Comparison of ENCODE assay signal across 29 cellular contexts in the genomic region with DNA sequence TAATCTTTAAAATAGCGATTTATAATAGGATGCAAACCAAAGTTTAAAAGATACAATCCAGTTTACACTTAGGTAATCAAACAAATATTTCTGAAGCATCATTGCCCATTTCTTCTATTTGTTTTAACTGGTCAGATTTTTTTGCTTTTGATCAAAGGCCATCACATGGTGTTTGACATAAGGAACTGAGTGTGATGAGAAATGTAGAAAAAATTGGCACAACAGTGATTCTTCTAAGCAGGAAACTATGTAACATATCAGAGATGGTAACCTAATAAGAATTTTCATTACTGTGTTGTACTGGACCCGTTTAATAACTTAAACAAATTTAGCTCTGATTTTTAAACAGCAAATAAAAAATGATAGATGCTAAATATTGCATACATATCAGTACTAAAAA.
"Had no signal": no experiment of that assay in that cellular context is flagged by ENCODE, and none has a peak within 500 bp of the region (broad histone marks: within the 10 kb centered on the region; RNA-seq: fewer than 3 reads in every experiment).

No MANE protein-coding gene starts in this region.

- ATAC-seq: activated CD8-positive, alpha-beta T cell treated with anti-CD3 and anti-CD28 coated beads, Interleukin-2, amount 10 ng/mL, durations not matched to agents 7 days and 5 days; body of pancreas; Panc1 had no signal

- H3K36me3 ChIP-seq: ascending aorta, breast epithelium, SJCRH30 had no signal

- H3K9ac ChIP-seq: KMS-11 had no signal

- H3K9me3 ChIP-seq: ascending aorta, body of pancreas, breast epithelium, SJCRH30 had no signal

- H3K27me3 ChIP-seq: ascending aorta, body of pancreas, breast epithelium, SJCRH30 had no signal

- H3K4me3 ChIP-seq: ascending aorta, body of pancreas, breast epithelium, SJCRH30, SK-N-MC had no signal

- H3K4me1 ChIP-seq: ascending aorta, body of pancreas, breast epithelium, SJCRH30 had no signal

- DNase-seq: activated CD4-positive, alpha-beta T cell treated with anti-CD3 and anti-CD28 coated beads, Interleukin-2, amount 10 ng/mL, durations not matched to agents 24 days and 14 days; activated CD4-positive, alpha-beta T cell treated with anti-CD3 and anti-CD28 coated beads, Interleukin-2, amount 50 U/mL, for 4 hours; activated CD8-positive, alpha-beta T cell treated with anti-CD3 and anti-CD28 coated beads, Interleukin-2, amount 10 ng/mL, durations not matched to agents 7 days and 5 days; activated gamma-delta T cell; activated naive CD4-positive, alpha-beta T cell treated with Interleukin-2 at 50 U/mL for 16 hours; activated naive CD8-positive, alpha-beta T cell treated with anti-CD3 and anti-CD28 coated beads, Interleukin-2, amount 10 ng/mL, durations not matched to agents 7 days and 5 days; activated T-cell treated with anti-CD3 and anti-CD28 coated beads, Interleukin-2, amount 50 U/mL, for 24 hours; amygdala; body of pancreas; central memory CD4-positive, alpha-beta T cell; MM.1S; MV-4-11; NCI-H1092; NCI-H1436 treated with DMSO at 0.1 percent for 48 hours; NCI-H1694 treated with DMSO at 0.1 percent for 48 hours; NCI-H2029 treated with DMSO at 0.1 percent for 48 hours; NCI-H2107; NCI-H2171 treated with DMSO at 0.1 percent for 48 hours; NCI-H226; NCI-H446 treated with DMSO at 0.1 percent for 48 hours; NCI-H524 treated with DMSO at 0.1 percent for 48 hours; SHP77; SJCRH30; T1000 had no signal

- H3K4me2 ChIP-seq: KMS-11 had no signal

- H3K27ac ChIP-seq: ascending aorta, body of pancreas, breast epithelium, KMS-11, SJCRH30, SK-N-MC had no signal
